In genomic region chr7:3673524-3673923, GRCh38 we compare ENCODE assay signal across 8 cellular contexts.
DNase-seq lines count a peak whose midpoint lies in the region; ATAC-seq and TF ChIP-seq lines count a peak whose summit lies in the region.

No MANE protein-coding gene starts in this region.

- H2BK12ac ChIP-seq in H9 (ENCODE audit: insufficient read length, low read depth, low read length): no peak overlapping the region

- H3K27me3 Mint-ChIP-seq in H9 (ENCODE audit: low read depth) (no peaks in the 10 kb centered on the region; the same call in 1 of the 2 replicates), T-cell (peaks cover 0 to 2% of the 10 kb centered on the region in 2 donors)
- H3K27me3 Mint-ChIP-seq in naive thymus-derived CD4-positive, alpha-beta T cell: no peaks in the 10 kb centered on the region

- H3K14ac ChIP-seq in H9 (ENCODE audit: insufficient read depth, low read length): no peak overlapping the region

- no peaks in the 10 kb centered on the region for H3K9me3 ChIP-seq in H9 (ENCODE audit: control insufficient read depth, low read depth, low read length)
- H3K9me3 ChIP-seq in naive thymus-derived CD4-positive, alpha-beta T cell (ENCODE audit: control insufficient read depth in 2 of 3, low read length in 3 of 3): no peaks in the 10 kb centered on the region

- H3K4ac ChIP-seq in H9 (ENCODE audit: low read depth, low read length): no peak overlapping the region

- no peaks in the 10 kb centered on the region for H3K27me3 ChIP-seq in H9 (ENCODE audit: insufficient read depth, low read length)
- H3K27me3 ChIP-seq in naive thymus-derived CD4-positive, alpha-beta T cell (ENCODE audit: control insufficient read depth in 2 of 2, insufficient read depth in 2 of 2, low read length in 2 of 2): no peaks in the 10 kb centered on the region

- H3K27ac Mint-ChIP-seq in H9 (no peak overlapping the region), T-cell (no peak overlapping the region)
- no peak overlapping the region for H3K27ac Mint-ChIP-seq in naive thymus-derived CD4-positive, alpha-beta T cell

- no peak overlapping the region for H2BK20ac ChIP-seq in H9 (ENCODE audit: low read depth, low read length, poor library complexity, severe bottlenecking)

- H3K9me3 Mint-ChIP-seq in H9 (no peaks in the 10 kb centered on the region), T-cell (no peaks in the 10 kb centered on the region)
- H3K9me3 Mint-ChIP-seq in naive thymus-derived CD4-positive, alpha-beta T cell: peaks cover 0 to 2% (median 0%) of the 10 kb centered on the region in 11 donors

- H3K4me3 ChIP-seq in naive thymus-derived CD4-positive, alpha-beta T cell (ENCODE audit: low read length): no peak overlapping the region

- no peak overlapping the region for H3K27ac ChIP-seq in H9 (ENCODE audit: insufficient read length, low read depth, low read length)
- no peak overlapping the region for H3K27ac ChIP-seq in naive thymus-derived CD4-positive, alpha-beta T cell (ENCODE audit: low read depth, low read length)

- WGBS in H9 (ENCODE audit: extremely low coverage, insufficient read length, low lambda C conversion rate): no CpG with 5 or more reads among the region's 5 CpGs

- no peak overlapping the region for H3K4me3 Mint-ChIP-seq in H9
- H3K4me3 Mint-ChIP-seq in T-cell: no peak overlapping the region
- H3K4me3 Mint-ChIP-seq in naive thymus-derived CD4-positive, alpha-beta T cell: no peak overlapping the region

- H3K56ac ChIP-seq in H9 (ENCODE audit: insufficient read length, low read depth, low read length): no peak overlapping the region

- no peaks in the 10 kb centered on the region for H3K79me1 ChIP-seq in H9 (ENCODE audit: insufficient read depth, low read depth, low read length, poor library complexity, severe bottlenecking)

- no peaks in the 10 kb centered on the region for H4K20me1 ChIP-seq in H9 (ENCODE audit: control insufficient read depth, insufficient read depth, insufficient read length)

- H3K4me1 Mint-ChIP-seq in H9: peaks cover 2 to 4% of the 10 kb centered on the region in 2 experiments; a peak in 3 of 4 replicates
- H3K4me1 Mint-ChIP-seq in T-cell: peaks cover 0 to 4% (median 4%) of the 10 kb centered on the region in 3 donors
- H3K4me1 Mint-ChIP-seq in naive thymus-derived CD4-positive, alpha-beta T cell: peaks cover 0 to 12% (median 3%) of the 10 kb centered on the region in 7 donors

- H4K5ac ChIP-seq in H9 (ENCODE audit: insufficient read length, low read depth, low read length): no peak overlapping the region

- no peak overlapping the region for H2AK5ac ChIP-seq in H9 (ENCODE audit: insufficient read length, low read length)

- H3K9ac ChIP-seq in H9 (ENCODE audit: extremely low read depth, insufficient read length, low read length): no peak overlapping the region

- ATAC-seq in T-cell (replicated peaks in 1 of 4) (no peak), HG02798 (IDR thresholded peaks at IDR 0.05; ENCODE audit: poor library complexity, unreplicated experiment) (no peak), HG02588 (IDR thresholded peaks at IDR 0.05; ENCODE audit: unreplicated experiment) (no peak)
- ATAC-seq in naive thymus-derived CD4-positive, alpha-beta T cell: peak; percentile 50

- peak; percentile 85 for TF ChIP-seq CTCF in H9 (conservative IDR thresholded peaks at IDR 0.05)

- peak; percentile 66 for DNase-seq in H9
- DNase-seq in T-cell: peak in 33 of 34 experiments; percentile 5 to 58 (median 40)
- peak; percentile 2 for DNase-seq in cerebellar cortex (ENCODE audit: low spot score)
- DNase-seq in naive thymus-derived CD4-positive, alpha-beta T cell: peak; percentile 14 to 60 (median 46)
- no peak for DNase-seq in NCI-H1048 (lab: John Stamatoyannopoulos, UW)
- no peak for DNase-seq in HPDE6-E6E7 (ENCODE audit: extremely low spot score)

- no peak overlapping the region for H2BK120ac ChIP-seq in H9 (ENCODE audit: low read depth, low read length, poor library complexity, severe bottlenecking)

- H3K4me2 ChIP-seq in H9 (ENCODE audit: insufficient read depth, insufficient read length, low read length): no peak overlapping the region

- no peaks in the 10 kb centered on the region for H3K23me2 ChIP-seq in H9 (ENCODE audit: insufficient read length, low read depth, low read length, poor library complexity, severe bottlenecking)

- H4K8ac ChIP-seq in H9 (replicated peaks; ENCODE audit: insufficient read length, low read depth, low read length): no peak overlapping the region

- H3T11ph ChIP-seq in H9 (ENCODE audit: low read length): no peak overlapping the region

- no peaks in the 10 kb centered on the region for H3K4me1 ChIP-seq in H9 (ENCODE audit: insufficient read depth, low read length)
- H3K4me1 ChIP-seq in naive thymus-derived CD4-positive, alpha-beta T cell (ENCODE audit: control insufficient read depth in 2 of 2, insufficient read depth in 2 of 2, low read length in 2 of 2): peaks cover 0 to 19% of the 10 kb centered on the region in 2 donors

- no peak overlapping the region for H4K91ac ChIP-seq in H9 (ENCODE audit: insufficient read length, low read depth, low read length)

- H2BK15ac ChIP-seq in H9 (ENCODE audit: low read depth, low read length): no peak overlapping the region

- H3K36me3 ChIP-seq in naive thymus-derived CD4-positive, alpha-beta T cell (ENCODE audit: control insufficient read depth in 2 of 3, insufficient read depth in 3 of 3, low read length in 3 of 3): no peaks in the 10 kb centered on the region

- no peak overlapping the region for H2BK5ac ChIP-seq in H9 (ENCODE audit: insufficient read length, low read length)

- H3K36me3 Mint-ChIP-seq in H9 (ENCODE audit: insufficient read depth in 1 of 3, low read depth in 3 of 3) (no peaks in the 10 kb centered on the region), T-cell (no peaks in the 10 kb centered on the region)
- peaks cover 0 to 3% (median 0%) of the 10 kb centered on the region in 5 donors for H3K36me3 Mint-ChIP-seq in naive thymus-derived CD4-positive, alpha-beta T cell

- intact Hi-C loops in naive thymus-derived CD4-positive, alpha-beta T cell (cut with micrococcal nuclease): loop anchor here (1.0 to 5.0 kb wide), 4 partner anchors 211 to 808 kb away; partner anchors contain the start of gene SDK1 (in 1 of the 2)

- POLR2A ChIA-PET in T-cell (lab: Charles Lee): interaction anchor here in 1 of 2 donors (0.6 kb wide), 1 partner anchor 11 kb away, joined by 8 read pairs; no protein-coding TSS in a partner anchor
- POLR2A ChIA-PET in naive thymus-derived CD4-positive, alpha-beta T cell (lab: Charles Lee): no interaction called here

- H3K79me2 ChIP-seq in H9 (ENCODE audit: insufficient read depth, low read length): no peaks in the 10 kb centered on the region

- H3K23ac ChIP-seq in H9 (ENCODE audit: insufficient read length, low read depth, low read length): no peak overlapping the region

- no peak overlapping the region for H3K18ac ChIP-seq in H9 (ENCODE audit: insufficient read length, low read depth, low read length)

- H2AFZ ChIP-seq in H9 (ENCODE audit: low read length): no peak overlapping the region

- CTCF ChIA-PET in T-cell (lab: Charles Lee): interaction anchor here (0.6 to 1.6 kb wide), 5 partner anchors 10 to 808 kb away, joined by 3 to 10 read pairs (median 4); no protein-coding TSS in a partner anchor
- CTCF ChIA-PET in naive thymus-derived CD4-positive, alpha-beta T cell (lab: Charles Lee): interaction anchor here (0.6 to 1.1 kb wide), 4 partner anchors 11 to 809 kb away, joined by 3 read pairs; no protein-coding TSS in a partner anchor

Comparison
In these comparisons a context has a peak if more than half of its experiments do, and no peak if none do; other contexts are left out.
1. DNase-seq: peak in H9 (single experiment), T-cell (33 of 34), cerebellar cortex (single experiment) and naive thymus-derived CD4-positive, alpha-beta T cell (9 of 9); none in NCI-H1048 (single experiment) and HPDE6-E6E7 (single experiment).